In genomic region chr4:5979981-5980380, GRCh38 we compare ENCODE assay signal across 11 cellular contexts. TPM values are rescaled to one million over a fixed set of nuclear protein-coding genes. Genes with fewer than 3 reads are reported as not detected.
DNase-seq lines count a peak whose midpoint lies in the region; FAIRE-seq and TF ChIP-seq lines count a peak whose summit lies in the region.
"Had no signal": no experiment of that assay in that cellular context is flagged by ENCODE, and none has a peak within 500 bp of the region (broad histone marks: within the 10 kb centered on the region; RNA-seq: fewer than 3 reads in every experiment).

No MANE protein-coding gene starts in this region.

- peaks cover 8% of the 10 kb centered on the region for H3K9me3 Mint-ChIP-seq in astrocyte (ENCODE audit: unreplicated experiment)

- no peaks in the 10 kb centered on the region for H3K79me2 ChIP-seq in astrocyte (ENCODE audit: insufficient read depth, low read length)
- no peaks in the 10 kb centered on the region for H3K79me2 ChIP-seq in neural cell (replicated peaks; ENCODE audit: insufficient read depth, low read length)

- H3K9ac ChIP-seq in astrocyte (ENCODE audit: low read length) (no peak overlapping the region), neural cell (ENCODE audit: low read length) (no peak overlapping the region)

- peaks cover 28% of the 10 kb centered on the region for H3K27me3 Mint-ChIP-seq in astrocyte (ENCODE audit: low read depth, unreplicated experiment)

- peaks cover 6% of the 10 kb centered on the region for H3K4me1 Mint-ChIP-seq in astrocyte (ENCODE audit: low read depth, unreplicated experiment)

- H3K4me1 ChIP-seq in astrocyte (ENCODE audit: insufficient read depth, low read length) = no peaks in the 10 kb centered on the region
- H3K4me1 ChIP-seq: pancreas, suprapubic skin had no signal

- H3K27ac Mint-ChIP-seq in astrocyte (ENCODE audit: unreplicated experiment) = no peak overlapping the region
- H3K27ac Mint-ChIP-seq: HFFc6 had no signal

- H3K4me3 ChIP-seq in astrocyte (ENCODE audit: insufficient read depth, low read depth, low read length) (no peak overlapping the region), neural cell (ENCODE audit: low read length) (no peak overlapping the region)
- H3K4me3 ChIP-seq: pancreas, suprapubic skin had no signal

- no peak overlapping the region for H3K4me2 ChIP-seq in astrocyte (ENCODE audit: low read length)
- no peak overlapping the region for H3K4me2 ChIP-seq in neural cell (ENCODE audit: low read length)

- no peaks in the 10 kb centered on the region for H3K36me3 Mint-ChIP-seq in astrocyte (ENCODE audit: low read depth, unreplicated experiment)

- TF ChIP-seq EP300 in neural cell (conservative IDR thresholded peaks at IDR 0.05; ENCODE audit: poor library complexity, severe bottlenecking) = no peak

- TF ChIP-seq CTCF in astrocyte (IDR thresholded peaks at IDR 0.05; ENCODE audit: insufficient read depth, low read depth, low read length) = peak; percentile 22
- peak; percentile 47 for TF ChIP-seq CTCF in neural cell (IDR thresholded peaks at IDR 0.05; ENCODE audit: poor library complexity, severe bottlenecking)

- no peak overlapping the region for H3K4me3 Mint-ChIP-seq in astrocyte (ENCODE audit: unreplicated experiment)
- H3K4me3 Mint-ChIP-seq: HFFc6 had no signal

- no peaks in the 10 kb centered on the region for H3F3A ChIP-seq in neural cell (ENCODE audit: insufficient read depth, low read length, poor library complexity, severe bottlenecking)

- H3K27me3 ChIP-seq in astrocyte (ENCODE audit: insufficient read depth, low read length) (peaks cover 2% of the 10 kb centered on the region), neural cell (ENCODE audit: insufficient read depth, low read depth, low read length) (no peaks in the 10 kb centered on the region)
- H3K27me3 ChIP-seq: pancreas had no signal

- no peaks in the 10 kb centered on the region for H3K9me2 ChIP-seq in neural cell (ENCODE audit: insufficient read depth, low read length)

- TF ChIP-seq RAD21 in neural cell (conservative IDR thresholded peaks at IDR 0.05) = peak; percentile 60

- in situ Hi-C loops in KBM-7 (cut with MboI; ENCODE audit: low pct_unique_long_range_greater_than_20kb, low sequenced_read_pairs) = no loop called here

- H2AFZ ChIP-seq in astrocyte (ENCODE audit: low read depth, low read length) (no peak overlapping the region), neural cell (ENCODE audit: low read depth, low read length) (no peak overlapping the region)

- H3K27ac ChIP-seq in astrocyte (ENCODE audit: low read depth, low read length) (no peak overlapping the region), neural cell (ENCODE audit: low read length) (no peak overlapping the region)
- H3K27ac ChIP-seq: pancreas, suprapubic skin had no signal

- no peaks in the 10 kb centered on the region for H4K20me1 ChIP-seq in astrocyte (ENCODE audit: insufficient read depth, low read length)
- H4K20me1 ChIP-seq in neural cell (ENCODE audit: insufficient read depth) = no peaks in the 10 kb centered on the region

- peaks cover 3% of the 10 kb centered on the region for H3K9me3 ChIP-seq in astrocyte (ENCODE audit: insufficient read depth, low read depth, low read length)
- peaks cover 10% of the 10 kb centered on the region for H3K9me3 ChIP-seq in neural cell (ENCODE audit: low read length)
- H3K9me3 ChIP-seq: pancreas, suprapubic skin had no signal

- no peaks in the 10 kb centered on the region for H3K36me3 ChIP-seq in astrocyte (ENCODE audit: insufficient read depth, low read length)
- H3K36me3 ChIP-seq in neural cell (ENCODE audit: insufficient read depth, low read length) = no peaks in the 10 kb centered on the region
- H3K36me3 ChIP-seq: pancreas, suprapubic skin had no signal

- no peak for FAIRE-seq in astrocyte (lab: Jason Lieb, UNC)
- FAIRE-seq: pancreas had no signal

- DNase-seq in NCI-H187 (lab: John Stamatoyannopoulos, UW) = peak; percentile 59 to 62
- DNase-seq in NCI-H187 treated with DMSO at 0.1 percent for 48 hours (lab: John Stamatoyannopoulos, UW) = no peak
- peak; percentile 19 for DNase-seq in KBM-7
- DNase-seq in astrocyte (ENCODE audit: low read depth) = no peak
- DNase-seq in DMS153 (lab: John Stamatoyannopoulos, UW) = no peak
- DNase-seq in globus pallidus (ENCODE audit: low spot score) = no peak
- no peak for DNase-seq in dedifferentiated amniotic fluid mesenchymal stem cell (ENCODE audit: extremely low spot score)
- DNase-seq: HFFc6, pancreas had no signal

TF ChIP-seq in neural cell, 6 proteins besides CTCF, POLR2A, EP300 and RAD21:
- no peak for TF ChIP-seq POLR2AphosphoS5 (IDR thresholded peaks at IDR 0.05)
- TF ChIP-seq SMC3 (conservative IDR thresholded peaks at IDR 0.05; ENCODE audit: poor library complexity) = peak; percentile 34

RNA-seq across cellular contexts. Expression of gene C4orf50, which starts 38.2 kb away (rescaled TPM):
- 0.16 and 0.17 TPM in 2 replicates for total RNA-seq in astrocyte
- 1.6 and 1.8 TPM in 2 replicates for polyA plus RNA-seq in neural cell
- polyA minus RNA-seq in neural cell = 5.4 and 5.6 TPM in 2 replicates
- total RNA-seq: HFFc6, suprapubic skin had no signal

Comparison
In these comparisons a context has a peak if more than half of its experiments do, and no peak if none do; other contexts are left out.
1. DNase-seq: peak in NCI-H187 (2 of 2) and KBM-7 (single experiment); none in NCI-H187 treated with DMSO at 0.1 percent for 48 hours (single experiment), astrocyte (single experiment), DMS153 (single experiment), globus pallidus (single experiment) and dedifferentiated amniotic fluid mesenchymal stem cell (single experiment).